13 cellular contexts compared by ENCODE assay signal in genomic region chr15:63052128-63052826, GRCh38. TPM values are rescaled to one million over a fixed set of nuclear protein-coding genes. Genes with fewer than 3 reads are reported as not detected.
DNase-seq lines count a peak whose midpoint lies in the region; ATAC-seq, FAIRE-seq and TF ChIP-seq lines count a peak whose summit lies in the region.
"Had no signal": no experiment of that assay in that cellular context is flagged by ENCODE, and none has a peak within 500 bp of the region (broad histone marks: within the 10 kb centered on the region; RNA-seq: fewer than 3 reads in every experiment).

No MANE protein-coding gene starts in this region.

- no peak overlapping the region for H3K56ac ChIP-seq in H9 (ENCODE audit: insufficient read length, low read depth, low read length)

- H3K18ac ChIP-seq in H9 (ENCODE audit: insufficient read length, low read depth, low read length): no peak overlapping the region

- no peaks in the 10 kb centered on the region for H3K79me1 ChIP-seq in H9 (ENCODE audit: insufficient read depth, low read depth, low read length, poor library complexity, severe bottlenecking)

- H2AK5ac ChIP-seq in H9 (ENCODE audit: insufficient read length, low read length): no peak overlapping the region

- H4K91ac ChIP-seq in H9 (ENCODE audit: insufficient read length, low read depth, low read length): no peak overlapping the region

- no peak for FAIRE-seq in kidney (lab: Jason Lieb, UNC)
- FAIRE-seq in HTR-8/SVneo (lab: Jason Lieb, UNC): no peak

- no peak overlapping the region for H3K14ac ChIP-seq in H9 (ENCODE audit: insufficient read depth, low read length)

- H3K27me3 Mint-ChIP-seq in H9 (ENCODE audit: low read depth): 0 out of 2 replicates have a peak, but pooled peaks cover 1% of the 10 kb centered on the region

- H3K4me1 ChIP-seq in H9 (ENCODE audit: insufficient read depth, low read length) (peaks cover under 1% of the 10 kb centered on the region; the same call in 1 of the 2 replicates), kidney (ENCODE audit: control insufficient read depth in 1 of 2, insufficient read depth in 1 of 2, low read depth in 1 of 2, low read length in 2 of 2) (peaks cover 48 to 60% of the 10 kb centered on the region in 2 donors), skeletal muscle tissue (ENCODE audit: control insufficient read depth in 3 of 3, insufficient read depth in 3 of 3, low read length in 3 of 3) (peaks cover 51 to 76% (median 74%) of the 10 kb centered on the region in 3 donors)

- no peak overlapping the region for H2BK12ac ChIP-seq in H9 (ENCODE audit: insufficient read length, low read depth, low read length)

- peaks cover 0 to 6% of the 10 kb centered on the region in 2 donors for H3K36me3 ChIP-seq in kidney (ENCODE audit: control insufficient read depth in 1 of 2, insufficient read depth in 2 of 2, low read length in 2 of 2)
- H3K36me3 ChIP-seq in skeletal muscle tissue (ENCODE audit: control insufficient read depth in 3 of 3, insufficient read depth in 3 of 3, low read length in 3 of 3): peaks cover 6 to 41% (median 25%) of the 10 kb centered on the region in 3 donors

- H3K9ac ChIP-seq in H9 (ENCODE audit: extremely low read depth, insufficient read length, low read length) (no peak overlapping the region), kidney (ENCODE audit: low read length in 2 of 2) (no peak overlapping the region), skeletal muscle tissue (ENCODE audit: low read depth in 1 of 3, low read length in 3 of 3) (peak overlapping the region in 1 of 3 donors; percentile 30)

- no peaks in the 10 kb centered on the region for H3K27me3 ChIP-seq in H9 (ENCODE audit: insufficient read depth, low read length)
- no peaks in the 10 kb centered on the region for H3K27me3 ChIP-seq in skeletal muscle tissue (ENCODE audit: control insufficient read depth in 3 of 3, insufficient read depth in 3 of 3, low read length in 3 of 3)

- H3T11ph ChIP-seq in H9 (ENCODE audit: low read length): no peak overlapping the region

- no peak overlapping the region for H2BK20ac ChIP-seq in H9 (ENCODE audit: low read depth, low read length, poor library complexity, severe bottlenecking)

- H3K27ac ChIP-seq in H9 (ENCODE audit: insufficient read length, low read depth, low read length) (no peak overlapping the region), VCaP (peak overlapping the region; percentile 99), kidney (ENCODE audit: low read depth in 2 of 2, low read length in 2 of 2) (peak overlapping the region; percentile 12 to 74), skeletal muscle tissue (ENCODE audit: low read depth, low read length) (peak overlapping the region; percentile 94)

- peaks cover 14 to 90% (median 75%) of the 10 kb centered on the region in 3 experiments for H3K36me3 Mint-ChIP-seq in H9 (ENCODE audit: insufficient read depth in 1 of 3, low read depth in 3 of 3)

- no peak overlapping the region for H3K4me3 Mint-ChIP-seq in H9

- ATAC-seq in GM21825 (IDR thresholded peaks at IDR 0.05; ENCODE audit: unreplicated experiment): no peak
- ATAC-seq in activated CD4-positive, CD25-positive, alpha-beta regulatory T cell treated with anti-CD3 and anti-CD28 coated beads, Interleukin-2, amount 50 U/mL, for 24 hours: no peak

- no peaks in the 10 kb centered on the region for H3K9me3 Mint-ChIP-seq in H9

- H3K4me3 ChIP-seq in kidney (ENCODE audit: low read length in 2 of 2) (no peak overlapping the region), skeletal muscle tissue (ENCODE audit: low read length in 3 of 3) (no peak overlapping the region)

- H3K9me3 ChIP-seq in H9 (ENCODE audit: control insufficient read depth, low read depth, low read length) (no peaks in the 10 kb centered on the region), kidney (ENCODE audit: control insufficient read depth in 1 of 2, low read length in 2 of 2) (no peaks in the 10 kb centered on the region), skeletal muscle tissue (ENCODE audit: control insufficient read depth in 3 of 3, low read length in 3 of 3) (no peaks in the 10 kb centered on the region)

- H4K8ac ChIP-seq in H9 (replicated peaks; ENCODE audit: insufficient read length, low read depth, low read length): no peak overlapping the region

- H4K20me1 ChIP-seq in H9 (ENCODE audit: control insufficient read depth, insufficient read depth, insufficient read length): no peaks in the 10 kb centered on the region

- H3K4me1 Mint-ChIP-seq in H9: peaks cover 56 to 60% of the 10 kb centered on the region in 2 experiments

- DNase-seq in H9 (no peak), kidney (no peak), HTR-8/SVneo (ENCODE audit: insufficient read length, low spot score) (no peak), globus pallidus (ENCODE audit: low spot score) (no peak)
- DNase-seq: amygdala; KG1; NCI-H226; stimulated activated CD4-positive, alpha-beta T cell treated with anti-CD3 and anti-CD28 coated beads, Interleukin-15, amount 100 ng/mL, for 24 hours; stimulated activated naive CD4-positive, alpha-beta T cell had no signal

- H2AFZ ChIP-seq in H9 (ENCODE audit: low read length): no peak overlapping the region

- intact Hi-C loops in kidney (cut with DNase I): no loop called here

- H3K4ac ChIP-seq in H9 (ENCODE audit: low read depth, low read length): no peak overlapping the region

- H3K23ac ChIP-seq in H9 (ENCODE audit: insufficient read length, low read depth, low read length): no peak overlapping the region

- H3K79me2 ChIP-seq in H9 (ENCODE audit: insufficient read depth, low read length): peaks cover 6% of the 10 kb centered on the region; the same call in 1 of the 2 replicates

- peak overlapping the region in 2 of 3 experiments; percentile 87 to 95; a peak in 5 of 7 replicates for H3K27ac Mint-ChIP-seq in H9

- H2BK120ac ChIP-seq in H9 (ENCODE audit: low read depth, low read length, poor library complexity, severe bottlenecking): no peak overlapping the region

- H4K5ac ChIP-seq in H9 (ENCODE audit: insufficient read length, low read depth, low read length): no peak overlapping the region

- peaks cover 7% of the 10 kb centered on the region for H3K23me2 ChIP-seq in H9 (ENCODE audit: insufficient read length, low read depth, low read length, poor library complexity, severe bottlenecking)

- no peak overlapping the region for H2BK15ac ChIP-seq in H9 (ENCODE audit: low read depth, low read length)

- no peak overlapping the region for H2BK5ac ChIP-seq in H9 (ENCODE audit: insufficient read length, low read length)

- no peak overlapping the region for H3K4me2 ChIP-seq in H9 (ENCODE audit: insufficient read depth, insufficient read length, low read length)

- no CpG with 5 or more reads among the region's 10 CpGs for WGBS in H9 (ENCODE audit: extremely low coverage, insufficient read length, low lambda C conversion rate)

- TF ChIP-seq CTCF in H9 (conservative IDR thresholded peaks at IDR 0.05) (no peak), VCaP (conservative IDR thresholded peaks at IDR 0.05) (no peak), kidney (IDR thresholded peaks at IDR 0.05; ENCODE audit: borderline replicate concordance, extremely low read depth, insufficient read depth) (no peak)

RNA-seq across cellular contexts. Expression of gene TPM1, which starts 9.7 kb away (rescaled TPM):
- 731 and 748 TPM in 2 replicates for total RNA-seq in H9 (2021)
- total RNA-seq in kidney: 473 TPM
- polyA plus RNA-seq in kidney (ENCODE audit: insufficient read depth, low read depth, low replicate concordance): 252 TPM
- 4,149 TPM for total RNA-seq in skeletal muscle tissue
